In genomic region chr4:41880840-41881831, GRCh38 we compare ENCODE assay signal across 9 cellular contexts. TPM values are rescaled to one million over a fixed set of nuclear protein-coding genes. Genes with fewer than 3 reads are reported as not detected.
A peak's percentile ranks its signal among the peaks of the same experiment; 100 is the strongest.
DNase-seq lines count a peak whose midpoint lies in the region; ATAC-seq, FAIRE-seq and TF ChIP-seq lines count a peak whose summit lies in the region.
"Had no signal": no experiment of that assay in that cellular context is flagged by ENCODE, and none has a peak within 500 bp of the region (broad histone marks: within the 10 kb centered on the region; RNA-seq: fewer than 3 reads in every experiment).

No MANE protein-coding gene starts in this region.

- H3K9me3 ChIP-seq in CD8-positive, alpha-beta memory T cell (ENCODE audit: low read length), result no peaks in the 10 kb centered on the region
- H3K9me3 ChIP-seq in esophagus muscularis mucosa, result no peaks in the 10 kb centered on the region

- TF ChIP-seq POLR2A in esophagus muscularis mucosa (IDR thresholded peaks at IDR 0.05; ENCODE audit: low read depth) (no peak), GM12892 (IDR thresholded peaks at IDR 0.05; ENCODE audit: low read depth, low read length) (no peak)

- H3K36me3 ChIP-seq in CD8-positive, alpha-beta memory T cell (ENCODE audit: insufficient read depth, low read length), result no peaks in the 10 kb centered on the region
- H3K36me3 ChIP-seq in esophagus muscularis mucosa, result no peaks in the 10 kb centered on the region

- peaks cover 5% of the 10 kb centered on the region for H3K4me1 ChIP-seq in CD8-positive, alpha-beta memory T cell (ENCODE audit: insufficient read depth, low read length)
- H3K4me1 ChIP-seq in esophagus muscularis mucosa, result peaks cover 17 to 50% (median 30%) of the 10 kb centered on the region in 4 donors

- H3K4me1 Mint-ChIP-seq in CD8-positive, alpha-beta memory T cell, result peaks cover 17 to 34% (median 25%) of the 10 kb centered on the region in 3 donors
- H3K4me1 Mint-ChIP-seq in IgD-negative memory B cell (peaks cover 6 to 16% (median 10%) of the 10 kb centered on the region in 3 donors), osteocyte (ENCODE audit: unreplicated experiment) (peaks cover 17% of the 10 kb centered on the region)

- H3K4me3 ChIP-seq in CD8-positive, alpha-beta memory T cell (ENCODE audit: low read length), result no peak overlapping the region
- peak overlapping the region; percentile 48 to 59 (median 50) for H3K4me3 ChIP-seq in esophagus muscularis mucosa

- CTCF ChIA-PET in CD8-positive, alpha-beta memory T cell (lab: Charles Lee), result no interaction called here

- intact Hi-C loops in esophagus muscularis mucosa (cut with DNase I), result loop anchor here (5.0 kb wide), 1 partner anchor 599 kb away; no protein-coding TSS in a partner anchor

- TF ChIP-seq CTCF in esophagus muscularis mucosa (IDR thresholded peaks at IDR 0.05) (no peak), osteocyte (IDR thresholded peaks at IDR 0.05) (no peak)

- 3% methylated on average over 49 of the region's 79 CpGs for WGBS in esophagus muscularis mucosa

- no peak for ATAC-seq in HG02840 (IDR thresholded peaks at IDR 0.05; ENCODE audit: low FRiP score, unreplicated experiment)

- H3K27me3 Mint-ChIP-seq in CD8-positive, alpha-beta memory T cell, result peaks cover 55 to 64% of the 10 kb centered on the region in 2 donors
- H3K27me3 Mint-ChIP-seq in IgD-negative memory B cell (peaks cover 51% of the 10 kb centered on the region), osteocyte (ENCODE audit: unreplicated experiment) (peaks cover 84% of the 10 kb centered on the region)

- no peak overlapping the region for H3K27ac ChIP-seq in CD8-positive, alpha-beta memory T cell (ENCODE audit: low read depth, low read length)
- no peak overlapping the region for H3K27ac ChIP-seq in esophagus muscularis mucosa (replicated peaks in 1 of 4)

- no peak for FAIRE-seq in GM12892 (lab: Jason Lieb, UNC)
- FAIRE-seq: islet of Langerhans had no signal

- no peak for TF ChIP-seq EP300 in esophagus muscularis mucosa (IDR thresholded peaks at IDR 0.05)

- POLR2A ChIA-PET in CD8-positive, alpha-beta memory T cell (lab: Charles Lee), result no interaction called here

- H3K36me3 Mint-ChIP-seq in CD8-positive, alpha-beta memory T cell, result no peaks in the 10 kb centered on the region
- peaks cover 2% of the 10 kb centered on the region for H3K36me3 Mint-ChIP-seq in IgD-negative memory B cell
- no peaks in the 10 kb centered on the region for H3K36me3 Mint-ChIP-seq in osteocyte (ENCODE audit: unreplicated experiment)

- H3K4me3 Mint-ChIP-seq in CD8-positive, alpha-beta memory T cell, result peak overlapping the region; percentile 17 to 77 (median 68)
- H3K4me3 Mint-ChIP-seq in IgD-negative memory B cell (peak overlapping the region; percentile 9 to 57 (median 44)), osteocyte (ENCODE audit: unreplicated experiment) (peak overlapping the region; percentile 72)

- peaks cover 24% of the 10 kb centered on the region for H3K27me3 ChIP-seq in CD8-positive, alpha-beta memory T cell (ENCODE audit: insufficient read depth, low read length, poor library complexity, severe bottlenecking)
- peaks cover 0 to 83% (median 47%) of the 10 kb centered on the region in 4 donors for H3K27me3 ChIP-seq in esophagus muscularis mucosa

- peak overlapping the region in 1 of 8 donors; percentile 53 for H3K27ac Mint-ChIP-seq in CD8-positive, alpha-beta memory T cell
- H3K27ac Mint-ChIP-seq in IgD-negative memory B cell (peak overlapping the region in 2 of 3 donors; percentile 86), osteocyte (ENCODE audit: unreplicated experiment) (no peak overlapping the region)

- DNase-seq in CD8-positive, alpha-beta memory T cell, result no peak
- DNase-seq in esophagus muscularis mucosa (ENCODE audit: extremely low spot score) (no peak), osteocyte (ENCODE audit: extremely low spot score, unreplicated experiment) (no peak), GM12892 (ENCODE audit: insufficient read length) (no peak), SW 1271 (lab: John Stamatoyannopoulos, UW) (no peak), NCI-H2107 treated with DMSO at 0.1 percent for 48 hours (lab: John Stamatoyannopoulos, UW; ENCODE audit: unreplicated experiment) (no peak)

- H3K9me3 Mint-ChIP-seq in CD8-positive, alpha-beta memory T cell, result no peaks in the 10 kb centered on the region
- H3K9me3 Mint-ChIP-seq in IgD-negative memory B cell (peaks cover 0 to 2% (median 0%) of the 10 kb centered on the region in 3 donors), osteocyte (ENCODE audit: unreplicated experiment) (no peaks in the 10 kb centered on the region)

RNA-seq across cellular contexts. Expression of gene TMEM33, which starts 54.1 kb away (rescaled TPM):
- total RNA-seq in CD8-positive, alpha-beta memory T cell, result 10 to 100 TPM; 86.1 to 86.8 TPM
- polyA plus RNA-seq in CD8-positive, alpha-beta memory T cell, result 25.0 TPM
- 19.9 TPM for polyA plus RNA-seq in IgD-negative memory B cell
- total RNA-seq in esophagus muscularis mucosa (10 to 100 TPM; 15.4 to 34.8 (median 26.3) TPM), osteocyte (54.8 and 59.1 TPM in 2 replicates)
- 14.7 TPM for polyA plus RNA-seq in GM12892 (2012; ENCODE audit: missing spikeins)
